In the genomic region with DNA sequence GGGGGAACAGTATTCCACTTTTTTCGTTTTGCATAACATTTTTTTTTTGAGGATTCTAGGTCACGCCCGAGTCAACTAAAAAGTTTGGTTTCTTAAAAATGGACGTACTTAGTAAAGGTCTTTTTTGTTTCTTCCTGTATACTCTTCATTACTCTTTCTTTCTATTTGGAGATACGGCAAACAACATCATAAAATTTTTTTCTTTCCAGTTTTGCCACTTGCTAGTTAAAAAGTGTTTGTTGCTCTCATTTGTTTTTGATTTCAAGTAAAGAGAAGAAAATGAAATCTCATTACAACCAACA, we compare ENCODE assay signal across 8 cellular contexts. TPM values are rescaled to one million over a fixed set of nuclear protein-coding genes. Genes with fewer than 3 reads are reported as not detected.
DNase-seq lines count a peak whose midpoint lies in the region; ATAC-seq, FAIRE-seq and TF ChIP-seq lines count a peak whose summit lies in the region.

No MANE protein-coding gene starts in this region.

- H3K4me3 Mint-ChIP-seq in osteocyte (ENCODE audit: unreplicated experiment) = peak overlapping the region; percentile 89

- H3K27me3 ChIP-seq in Panc1 (ENCODE audit: control insufficient read depth, insufficient read depth, low read length) = no peaks in the 10 kb centered on the region

- peak overlapping the region; percentile 90 for H3K27ac Mint-ChIP-seq in osteocyte (ENCODE audit: unreplicated experiment)

- no peaks in the 10 kb centered on the region for H3K9me3 ChIP-seq in Panc1 (ENCODE audit: control insufficient read depth, insufficient read depth, low read depth, low read length)

- CTCF ChIA-PET in Panc1 (lab: Charles Lee) = no interaction called here

- POLR2A ChIA-PET in Panc1 (lab: Charles Lee) = interaction anchor here (0.5 kb wide), 1 partner anchor 1485 kb away, joined by 4 read pairs; no protein-coding TSS in a partner anchor

- H3K4me3 ChIP-seq in Panc1 (ENCODE audit: low read depth in 2 of 2, low read length in 2 of 2) = peak overlapping the region; percentile 95 to 96

- peak; percentile 38 for FAIRE-seq in D721Med (lab: Jason Lieb, UNC)

- ATAC-seq in Panc1 = no peak
- ATAC-seq in HG03025 (IDR thresholded peaks at IDR 0.05; ENCODE audit: low FRiP score, unreplicated experiment) = no peak
- ATAC-seq in GM19351 (IDR thresholded peaks at IDR 0.05; ENCODE audit: unreplicated experiment) = no peak
- ATAC-seq in left colon = no peak

- H3K36me3 Mint-ChIP-seq in osteocyte (ENCODE audit: unreplicated experiment) = no peaks in the 10 kb centered on the region

- H3K4me1 Mint-ChIP-seq in osteocyte (ENCODE audit: unreplicated experiment) = peaks cover 46% of the 10 kb centered on the region

- H3K27ac ChIP-seq in Panc1 (ENCODE audit: low read length) (peak overlapping the region; percentile 99), epithelial cell of prostate (peak overlapping the region; percentile 90)

- TF ChIP-seq CTCF in D721Med (IDR thresholded peaks at IDR 0.05; ENCODE audit: insufficient read depth, missing control alignments) (no peak), Panc1 (IDR thresholded peaks at IDR 0.05) (no peak), osteocyte (IDR thresholded peaks at IDR 0.05) (no peak)

- in situ Hi-C loops in Panc1 (cut with HindIII; ENCODE audit: low pct_unique_long_range_greater_than_20kb, low sequenced_read_pairs) = no loop called here

- intact Hi-C loops in Panc1 (cut with micrococcal nuclease; ENCODE audit: unreplicated experiment) (no loop called here), left colon (cut with DNase I, micrococcal nuclease) (loop anchor here in 1 of 2 donors (10.0 kb wide), 1 partner anchor 223 kb away; no protein-coding TSS in a partner anchor)

- no peaks in the 10 kb centered on the region for H3K9me3 Mint-ChIP-seq in osteocyte (ENCODE audit: unreplicated experiment)

- no peaks in the 10 kb centered on the region for H3K27me3 Mint-ChIP-seq in osteocyte (ENCODE audit: unreplicated experiment)

- BruUV-seq in Panc1 (replicated peaks; lab: Mats Ljungman, UMichigan) = no TSS peak

- H3K36me3 ChIP-seq in Panc1 (ENCODE audit: control insufficient read depth, insufficient read depth, low read length) = no peaks in the 10 kb centered on the region; the same call in none of the 2 replicates

- DNase-seq in D721Med (ENCODE audit: insufficient read length, low spot score) (no peak), Panc1 (ENCODE audit: low read depth, low spot score) (no peak), epithelial cell of prostate (ENCODE audit: low read depth, low spot score) (no peak), osteocyte (ENCODE audit: extremely low spot score, unreplicated experiment) (no peak), iPS-NIHi11 (ENCODE audit: low spot score) (no peak), left colon (no peak)

- peaks cover 29% of the 10 kb centered on the region for H3K4me1 ChIP-seq in Panc1 (ENCODE audit: control insufficient read depth, insufficient read depth, low read length)

RNA-seq across cellular contexts. Expression of a gene that starts 0.8 kb away (rescaled TPM):
- total RNA-seq in Panc1 (2021; ENCODE audit: unreplicated experiment) (71.7 TPM), osteocyte (48.2 and 50.8 TPM in 2 replicates), left colon (100 to 1,000 TPM; 162 to 164 TPM)
- polyA plus RNA-seq in Panc1 (2012; ENCODE audit: insufficient read length) = 26.1 TPM

RNA-seq across cellular contexts. Expression of a gene that starts 1.2 kb away (rescaled TPM):
- total RNA-seq in Panc1 (2021; ENCODE audit: unreplicated experiment) = 67.7 TPM
- 123 TPM for polyA plus RNA-seq in Panc1 (2012; ENCODE audit: insufficient read length)
- 56.8 and 60.9 TPM in 2 replicates for total RNA-seq in osteocyte
- total RNA-seq in left colon = 10 to 100 TPM; 60.0 to 60.2 TPM

RNA-seq across cellular contexts. Expression of a gene that starts 23.7 kb away (rescaled TPM):
- total RNA-seq in Panc1 (2021; ENCODE audit: unreplicated experiment) = 0.10 TPM
- polyA plus RNA-seq in Panc1 (2012; ENCODE audit: insufficient read length) = not detected
- 0.10 and 0.94 TPM in 2 replicates for total RNA-seq in osteocyte
- total RNA-seq in left colon = under 1 TPM; 0.42 to 0.64 TPM
